In the genomic region with DNA sequence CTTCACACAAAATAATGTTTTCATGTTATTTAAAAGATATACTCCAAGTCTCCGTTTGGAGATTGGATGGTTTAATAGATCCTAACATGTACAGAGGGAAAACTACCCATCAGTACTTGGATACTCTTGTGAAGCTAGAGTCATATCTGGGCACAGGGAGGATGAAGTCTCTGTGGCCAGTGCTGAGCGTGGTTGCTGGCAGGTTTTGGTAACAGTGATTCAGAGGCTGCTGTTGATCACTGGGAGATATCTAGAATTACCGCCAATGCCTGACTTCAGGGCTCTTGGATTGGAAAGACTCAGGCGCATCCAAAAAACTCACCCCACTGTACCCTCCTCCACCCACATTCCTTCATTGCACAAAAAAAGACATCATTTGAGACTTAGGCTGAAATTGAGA, we compare ENCODE assay signal across 1 cellular context.
TF ChIP-seq lines count a peak whose summit lies in the region.

No MANE protein-coding gene starts in this region.

TF ChIP-seq in K562, 482 proteins besides CTCF, POLR2A, EP300 and RAD21 (continued from another document):
- TF ChIP-seq ZNF24 (IDR thresholded peaks at IDR 0.05): peak; percentile 78; the same call in 1 of the 2 replicates
- TF ChIP-seq PHF21A (IDR thresholded peaks at IDR 0.05; ENCODE audit: borderline replicate concordance, low read depth): no peak
